10 cellular contexts compared by ENCODE assay signal in the genomic region with DNA sequence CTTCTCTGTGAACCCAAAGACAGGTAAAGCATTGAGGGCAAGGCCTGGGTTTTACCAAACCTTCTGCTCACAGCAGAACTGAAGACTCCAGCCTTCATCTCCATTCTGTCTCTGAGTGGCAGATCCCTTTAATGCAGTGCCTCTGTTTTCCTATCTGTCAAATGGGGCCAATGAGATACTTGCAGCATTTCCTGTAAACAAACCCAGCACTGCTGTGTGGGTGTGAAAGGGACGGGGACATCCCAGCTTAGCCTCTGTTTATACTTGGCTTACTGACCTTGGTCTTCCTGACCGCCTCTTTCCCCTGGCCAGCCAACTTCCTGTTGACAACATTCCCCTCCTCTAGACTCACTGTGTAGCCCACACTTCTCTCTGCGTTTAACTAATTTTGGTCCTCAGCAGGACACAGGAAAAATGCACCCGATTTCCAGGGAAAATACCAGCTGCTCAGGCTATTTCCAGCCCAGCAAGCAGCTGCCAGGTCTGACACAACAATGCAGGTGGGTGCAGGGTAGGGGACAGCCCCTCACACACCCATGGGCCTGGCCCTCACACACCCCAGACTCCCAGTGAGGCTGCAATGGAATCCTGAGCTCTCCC.
DNase-seq lines count a peak whose midpoint lies in the region; ATAC-seq, FAIRE-seq and TF ChIP-seq lines count a peak whose summit lies in the region.
"Had no signal": no experiment of that assay in that cellular context is flagged by ENCODE, and none has a peak within 500 bp of the region (broad histone marks: within the 10 kb centered on the region; RNA-seq: fewer than 3 reads in every experiment).

No MANE protein-coding gene starts in this region.

- intact Hi-C loops in ascending aorta (cut with DNase I) (loop anchor here (10.0 kb wide), 1 partner anchor 105 kb away; a partner anchor contains a TSS), stomach (cut with DNase I; ENCODE audit: low total_unique reads) (no loop called here)

- H3K4me1 ChIP-seq in ascending aorta (peaks cover 18 to 28% of the 10 kb centered on the region in 2 donors), stomach (peaks cover 0 to 38% (median 9%) of the 10 kb centered on the region in 4 donors)
- H3K4me1 ChIP-seq: A549 had no signal

- no peak for TF ChIP-seq EP300 in stomach (IDR thresholded peaks at IDR 0.05)

- TF ChIP-seq CTCF in ascending aorta (IDR thresholded peaks at IDR 0.05) (no peak), stomach (IDR thresholded peaks at IDR 0.05) (no peak), D721Med (IDR thresholded peaks at IDR 0.05; ENCODE audit: insufficient read depth, missing control alignments) (no peak)

- H3K9me3 ChIP-seq in ascending aorta = no peaks in the 10 kb centered on the region
- H3K9me3 ChIP-seq in stomach = no peaks in the 10 kb centered on the region
- H3K9me3 ChIP-seq: A549 had no signal

- TF ChIP-seq POLR2A in stomach (IDR thresholded peaks at IDR 0.05) = no peak

- peak; percentile 48 for DNase-seq in NK-92 treated with Interleukin-12 subunit alpha and Interleukin-12 subunit beta, amount 100 ng/mL, for 24 hours (lab: John Stamatoyannopoulos, UW)
- DNase-seq in NK-92 (lab: John Stamatoyannopoulos, UW; ENCODE audit: unreplicated experiment) = no peak
- peak in 1 of 2 donors; percentile 74 for DNase-seq in ascending aorta (ENCODE audit: low spot score in 2 of 2)
- peak; percentile 51 for DNase-seq in left kidney (ENCODE audit: low read depth, low spot score)
- DNase-seq in stomach = peak; percentile 37
- DNase-seq in RKO (ENCODE audit: low spot score) = no peak
- DNase-seq in D721Med (ENCODE audit: insufficient read length, low spot score) = no peak

- H3K27me3 ChIP-seq in ascending aorta (no peaks in the 10 kb centered on the region), stomach (no peaks in the 10 kb centered on the region)

- FAIRE-seq in D721Med (lab: Jason Lieb, UNC) = no peak
- FAIRE-seq: A549, TTC549 had no signal

- WGBS in stomach, 5 donors = 42 to 52% (median 44%) methylated on average over 4 of the region's 4 CpGs

- ATAC-seq in HG02571 (IDR thresholded peaks at IDR 0.05; ENCODE audit: unreplicated experiment) = no peak
- ATAC-seq: A549 had no signal

- no peaks in the 10 kb centered on the region for H3K36me3 ChIP-seq in ascending aorta
- no peaks in the 10 kb centered on the region for H3K36me3 ChIP-seq in stomach

- H3K27ac ChIP-seq in ascending aorta (peak overlapping the region; percentile 59 to 64), stomach (peak overlapping the region; percentile 57 to 77 (median 65))
- H3K27ac ChIP-seq: A549 had no signal

- H3K4me3 ChIP-seq in ascending aorta (no peak overlapping the region), stomach (no peak overlapping the region)
- H3K4me3 ChIP-seq: A549 had no signal

Comparison
In these comparisons a context has a peak if more than half of its experiments do, and no peak if none do; other contexts are left out.
1. DNase-seq: peak in NK-92 treated with Interleukin-12 subunit alpha and Interleukin-12 subunit beta, amount 100 ng/mL, for 24 hours (single experiment), left kidney (single experiment) and stomach (single experiment); none in NK-92 (single experiment), RKO (single experiment) and D721Med (single experiment).